8 cellular contexts compared by ENCODE assay signal in the genomic region with DNA sequence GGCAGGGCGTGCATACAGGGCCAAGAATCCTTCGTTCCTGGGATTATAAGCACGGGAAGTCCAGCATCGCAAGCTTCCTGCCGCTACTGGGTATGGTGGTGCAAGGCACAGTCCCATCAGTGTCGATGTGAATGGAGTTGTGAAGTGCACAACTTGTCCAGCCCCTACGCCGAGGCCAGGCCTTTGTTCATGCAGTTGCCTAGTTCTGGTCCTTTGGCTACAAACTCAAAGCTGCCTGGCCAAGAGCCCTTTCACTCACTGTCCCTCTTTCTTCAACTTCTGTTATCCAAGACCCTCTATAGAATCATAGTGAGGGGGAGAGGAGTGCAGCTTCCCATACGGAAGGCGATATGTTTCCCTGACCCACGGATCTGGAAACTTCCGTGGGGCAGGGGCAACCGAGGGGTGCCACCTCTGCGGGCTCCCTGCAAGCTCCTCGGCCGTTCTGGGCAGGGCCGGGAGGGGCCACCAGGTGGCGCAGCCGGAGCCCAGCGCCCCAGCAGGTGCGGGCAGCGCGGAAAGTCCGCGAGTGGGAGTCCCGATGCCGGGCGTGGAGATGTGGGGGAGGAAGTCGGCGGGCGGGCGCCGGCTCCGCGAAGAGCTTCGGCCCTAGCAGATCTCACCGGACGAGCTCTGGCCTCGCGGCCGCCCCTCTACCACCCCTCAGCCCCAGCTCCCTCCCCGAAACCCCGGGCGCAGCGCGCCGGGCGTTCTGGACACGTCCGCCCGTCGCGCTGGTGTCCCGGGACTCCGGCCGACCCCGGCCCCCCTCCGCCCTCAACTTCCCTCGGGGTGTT. TPM values are rescaled to one million over a fixed set of nuclear protein-coding genes. Genes with fewer than 3 reads are reported as not detected.
DNase-seq lines count a peak whose midpoint lies in the region; ATAC-seq and TF ChIP-seq lines count a peak whose summit lies in the region.

No MANE protein-coding gene starts in this region.

- H3K4me1 Mint-ChIP-seq in endodermal cell: peaks cover 34% of the 10 kb centered on the region

- H3K36me3 ChIP-seq in endodermal cell (ENCODE audit: control insufficient read depth, insufficient read depth, low read length) (no peaks in the 10 kb centered on the region), mucosa of descending colon (ENCODE audit: low read depth) (no peaks in the 10 kb centered on the region)

- intact Hi-C loops in mucosa of descending colon (cut with DNase I, micrococcal nuclease): loop anchor here in 1 of 2 donors (5.0 to 10.0 kb wide), 2 partner anchors 89 to 118 kb away; no protein-coding TSS in a partner anchor

- H3K9me3 Mint-ChIP-seq in endodermal cell: peaks cover 2% of the 10 kb centered on the region

- 12 to 42% methylated on average over 15 to 59 of the region's 59 CpGs for WGBS in endodermal cell (ENCODE audit: insufficient coverage in 1 of 2, insufficient read length in 1 of 2), 2 experiments

- ATAC-seq in HG02870 (IDR thresholded peaks at IDR 0.05; ENCODE audit: unreplicated experiment) (peak; percentile 36), mucosa of descending colon (peak; percentile 92)

- H3K36me3 Mint-ChIP-seq in endodermal cell (ENCODE audit: low read depth): peaks cover 3% of the 10 kb centered on the region

- peak; percentile 16 to 65 for DNase-seq in NCI-H524 (lab: John Stamatoyannopoulos, UW)
- no peak for DNase-seq in NCI-H524 treated with DMSO at 0.1 percent for 48 hours (lab: John Stamatoyannopoulos, UW)
- peak; percentile 9 for DNase-seq in NCI-H2196 treated with DMSO at 0.1 percent for 48 hours (lab: John Stamatoyannopoulos, UW; ENCODE audit: unreplicated experiment)
- DNase-seq in activated CD8-positive, alpha-beta memory T cell treated with anti-CD3 and anti-CD28 coated beads for 4 hours (ENCODE audit: low read depth in 2 of 2): peak; percentile 76 to 80
- peak; percentile 88 for DNase-seq in endodermal cell
- DNase-seq in mucosa of descending colon: peak; percentile 83 to 89 (median 88)
- DNase-seq in stimulated activated CD8-positive, alpha-beta memory T cell treated with anti-CD3 and anti-CD28 coated beads, Interleukin-4, amount 100 ng/mL, for 24 hours (ENCODE audit: low read depth): peak; percentile 82

- H3K27ac ChIP-seq in endodermal cell (ENCODE audit: low read depth, low read length): no peak overlapping the region

- H3K9me3 ChIP-seq in endodermal cell (ENCODE audit: control insufficient read depth, low read length): no peaks in the 10 kb centered on the region
- H3K9me3 ChIP-seq in mucosa of descending colon: no peaks in the 10 kb centered on the region

- peaks cover 58% of the 10 kb centered on the region for H3K27me3 Mint-ChIP-seq in endodermal cell (ENCODE audit: insufficient read depth)

- H3K27me3 ChIP-seq in endodermal cell (ENCODE audit: control insufficient read depth, insufficient read depth, low read length, poor library complexity, severe bottlenecking): peaks cover 56% of the 10 kb centered on the region

- H3K27ac Mint-ChIP-seq in endodermal cell: no peak overlapping the region

- H3K4me3 ChIP-seq in endodermal cell (ENCODE audit: low read length) (peak overlapping the region; percentile 74), mucosa of descending colon (peak overlapping the region; percentile 22)

- peaks cover 6% of the 10 kb centered on the region for H3K4me1 ChIP-seq in endodermal cell (ENCODE audit: control insufficient read depth, insufficient read depth, low read length)
- H3K4me1 ChIP-seq in mucosa of descending colon (ENCODE audit: low read depth): no peaks in the 10 kb centered on the region

- TF ChIP-seq CTCF in endodermal cell (conservative IDR thresholded peaks at IDR 0.05) (peak; percentile 99), mucosa of descending colon (IDR thresholded peaks at IDR 0.05) (peak; percentile 90)

- peak overlapping the region; percentile 59 for H3K4me3 Mint-ChIP-seq in endodermal cell

- no peak overlapping the region for H3K9ac ChIP-seq in endodermal cell (ENCODE audit: extremely low read depth, low read length, poor library complexity, severe bottlenecking)

RNA-seq across cellular contexts. Expression of a gene that starts 0.7 kb away (rescaled TPM):
- total RNA-seq in endodermal cell: 1 to 10 TPM; 7.0 to 8.8 TPM
- polyA plus RNA-seq in endodermal cell (2013, experiment 1 of 2): 5.4 TPM
- 5.1 TPM for polyA plus RNA-seq in endodermal cell (2013, experiment 2 of 2)
- 1 to 10 TPM; 1.2 to 2.6 (median 2.6) TPM for total RNA-seq in mucosa of descending colon
